Comparison of ENCODE assay signal across 25 cellular contexts in genomic region chr3:132758740-132759139, GRCh38.
"Had no signal": no experiment of that assay in that cellular context is flagged by ENCODE, and none has a peak within 500 bp of the region (broad histone marks: within the 10 kb centered on the region; RNA-seq: fewer than 3 reads in every experiment).

No MANE protein-coding gene starts in this region.

- H3K4me3 ChIP-seq: coronary artery, dorsolateral prefrontal cortex, esophagus squamous epithelium, gastrocnemius medialis, heart right ventricle, left lung, lower lobe of right lung, mucosa of descending colon had no signal

- H3K27ac ChIP-seq: coronary artery, dorsolateral prefrontal cortex, esophagus squamous epithelium, gastrocnemius medialis, heart right ventricle, left lung, lower lobe of right lung had no signal

- H3K27me3 ChIP-seq: dorsolateral prefrontal cortex, esophagus squamous epithelium, gastrocnemius medialis, heart right ventricle, left lung had no signal

- H3K36me3 ChIP-seq: esophagus squamous epithelium, gastrocnemius medialis, heart right ventricle, left lung, lower lobe of right lung had no signal

- H3K4me1 ChIP-seq: esophagus squamous epithelium, gastrocnemius medialis, heart right ventricle, left lung, lower lobe of right lung had no signal

- FAIRE-seq: endothelial cell of umbilical vein, islet of Langerhans, keratinocyte had no signal

- DNase-seq: dermis blood vessel endothelial cell; dorsolateral prefrontal cortex; effector CD4-positive, alpha-beta T cell; effector memory CD4-positive, alpha-beta T cell; esophagus squamous epithelium; foreskin fibroblast; foreskin melanocyte; gastrocnemius medialis; glutamatergic neuron; head of caudate nucleus; heart right ventricle; hippocampal formation; left cardiac atrium; left lung; left ventricle myocardium superior; lower lobe of right lung; mesenchymal stem cell; mucosa of descending colon; naive B cell; naive thymus-derived CD8-positive, alpha-beta T cell had no signal

- H3K9me3 ChIP-seq: esophagus squamous epithelium, gastrocnemius medialis, heart right ventricle, left lung, lower lobe of right lung, mucosa of descending colon had no signal

- ATAC-seq: esophagus mucosa; gastrocnemius medialis; heart right ventricle; left cardiac atrium; left lung; left ventricle myocardium superior; lower lobe of right lung; mucosa of descending colon; naive thymus-derived CD8-positive, alpha-beta T cell had no signal
